Comparison of ENCODE assay signal across 15 cellular contexts in genomic region chr7:15113752-15114151, GRCh38.
"Had no signal": no experiment of that assay in that cellular context is flagged by ENCODE, and none has a peak within 500 bp of the region (broad histone marks: within the 10 kb centered on the region; RNA-seq: fewer than 3 reads in every experiment).

No MANE protein-coding gene starts in this region.

- H3K4me3 ChIP-seq: left lung, lung, tibial artery had no signal

- H3K27me3 ChIP-seq: left lung, tibial artery had no signal

- H3K27ac ChIP-seq: left lung, tibial artery had no signal

- H3K4me1 ChIP-seq: left lung, tibial artery had no signal

- H3K36me3 ChIP-seq: left lung, tibial artery had no signal

- H3K9me3 ChIP-seq: tibial artery had no signal

- ATAC-seq: activated naive CD4-positive, alpha-beta T cell treated with anti-CD3 and anti-CD28 coated beads, Interleukin-2, amount 50 U/mL, for 72 hours; left lung; naive thymus-derived CD8-positive, alpha-beta T cell had no signal

- DNase-seq: activated CD4-positive, alpha-beta T cell treated with anti-CD3 and anti-CD28 coated beads for 1 hour; activated CD4-positive, alpha-beta T cell treated with anti-CD3 and anti-CD28 coated beads, Interleukin-2, amount 50 U/mL, for 1 hour; activated T-cell treated with anti-CD3 and anti-CD28 coated beads, Interleukin-2, amount 50 U/mL, for 1 hour; aorta; central memory CD4-positive, alpha-beta T cell; dermis blood vessel endothelial cell; effector CD8-positive, alpha-beta T cell; foreskin melanocyte; left lung; naive thymus-derived CD8-positive, alpha-beta T cell; stimulated activated CD4-positive, alpha-beta T cell treated with anti-CD3 and anti-CD28 coated beads, Interleukin-12 subunit alpha, Interleukin-12 subunit beta, amount 100 ng/mL, for 4 hours; T-helper 9 cell; tibial artery had no signal
